ENCODE assay signal across 8 cellular contexts in genomic region chr6:138987643-138988468, GRCh38. TPM values are rescaled to one million over a fixed set of nuclear protein-coding genes. Genes with fewer than 3 reads are reported as not detected.
DNase-seq lines count a peak whose midpoint lies in the region; ATAC-seq, FAIRE-seq and TF ChIP-seq lines count a peak whose summit lies in the region.

A gene with protein sequence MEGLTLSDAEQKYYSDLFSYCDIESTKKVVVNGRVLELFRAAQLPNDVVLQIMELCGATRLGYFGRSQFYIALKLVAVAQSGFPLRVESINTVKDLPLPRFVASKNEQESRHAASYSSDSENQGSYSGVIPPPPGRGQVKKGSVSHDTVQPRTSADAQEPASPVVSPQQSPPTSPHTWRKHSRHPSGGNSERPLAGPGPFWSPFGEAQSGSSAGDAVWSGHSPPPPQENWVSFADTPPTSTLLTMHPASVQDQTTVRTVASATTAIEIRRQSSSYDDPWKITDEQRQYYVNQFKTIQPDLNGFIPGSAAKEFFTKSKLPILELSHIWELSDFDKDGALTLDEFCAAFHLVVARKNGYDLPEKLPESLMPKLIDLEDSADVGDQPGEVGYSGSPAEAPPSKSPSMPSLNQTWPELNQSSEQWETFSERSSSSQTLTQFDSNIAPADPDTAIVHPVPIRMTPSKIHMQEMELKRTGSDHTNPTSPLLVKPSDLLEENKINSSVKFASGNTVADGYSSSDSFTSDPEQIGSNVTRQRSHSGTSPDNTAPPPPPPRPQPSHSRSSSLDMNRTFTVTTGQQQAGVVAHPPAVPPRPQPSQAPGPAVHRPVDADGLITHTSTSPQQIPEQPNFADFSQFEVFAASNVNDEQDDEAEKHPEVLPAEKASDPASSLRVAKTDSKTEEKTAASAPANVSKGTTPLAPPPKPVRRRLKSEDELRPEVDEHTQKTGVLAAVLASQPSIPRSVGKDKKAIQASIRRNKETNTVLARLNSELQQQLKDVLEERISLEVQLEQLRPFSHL (minus strand): TSS chr6:138988253. CDS start chr6:138987682, 571 bp downstream.

- peaks cover 12 to 50% (median 42%) of the 10 kb centered on the region in 11 experiments; a peak in 19 of 22 replicates for H4K20me1 ChIP-seq in BLaER1 treated with 17β-estradiol and CSF1 and Interleukin-3, amounts not matched to agents 10 nM and 100 nM
- peaks cover 16% of the 10 kb centered on the region for H4K20me1 ChIP-seq in HepG2 (ENCODE audit: insufficient read depth, low read length)

- peak within 1 kb of the TSS; percentile 93 to 99 (median 96) for H3K27ac ChIP-seq in BLaER1 treated with 17β-estradiol and CSF1 and Interleukin-3, amounts not matched to agents 10 nM and 100 nM
- H3K27ac ChIP-seq in HepG2 (ENCODE audit: extremely low read length, insufficient read depth, low read length), result peak within 1 kb of the TSS; percentile 82

- H3K27ac Mint-ChIP-seq in dendritic cell treated with granulocyte-macrophage colony-stimulating factor and Interleukin-4, amounts not matched to agents 40 ng/mL and 50 ng/mL, for 4 days, result peak within 1 kb of the TSS; percentile 96

- FAIRE-seq in GM19239 (lab: Jason Lieb, UNC), result peak; percentile 45
- FAIRE-seq in HepG2 (lab: Jason Lieb, UNC), result no peak

- in situ Hi-C loops in HepG2 (cut with HindIII; ENCODE audit: extremely low pct_ligation_motif_present, low pct_unique_long_range_greater_than_20kb), result loop anchor here (5.0 kb wide), 1 partner anchor 171 kb away; no protein-coding TSS in a partner anchor

- peaks cover 8% of the 10 kb centered on the region for H3K36me3 Mint-ChIP-seq in dendritic cell treated with granulocyte-macrophage colony-stimulating factor and Interleukin-4, amounts not matched to agents 40 ng/mL and 50 ng/mL, for 4 days (ENCODE audit: low read depth)

- peak; percentile 95 for DNase-seq in GM19239 (ENCODE audit: insufficient read length, low spot score)
- DNase-seq in NCI-H69 (lab: John Stamatoyannopoulos, UW), result peak; percentile 98
- DNase-seq in activated CD4-positive, alpha-beta T cell treated with anti-CD3 and anti-CD28 coated beads, Interleukin-2, amount 50 U/mL, for 24 hours (ENCODE audit: low read depth in 1 of 2, low spot score in 1 of 2), result peak; percentile 87 to 88
- DNase-seq in HepG2 (ENCODE audit: low spot score), result peak; percentile 87
- peak; percentile 92 for DNase-seq in stimulated activated CD4-positive, alpha-beta T cell treated with anti-CD3 and anti-CD28 coated beads, Interleukin-4, amount 100 ng/mL, for 1 hour

- H3K4me3 ChIP-seq in BLaER1 treated with 17β-estradiol and CSF1 and Interleukin-3, amounts not matched to agents 10 nM and 100 nM, result peak within 1 kb of the TSS; percentile 92 to 99 (median 98)
- peak within 1 kb of the TSS; percentile 78 to 98 (median 94) for H3K4me3 ChIP-seq in HepG2 (replicated peaks in 1 of 3; ENCODE audit: insufficient read depth in 1 of 3, low read depth in 2 of 3, low read length in 3 of 3)

- CTCF ChIA-PET in HepG2 (lab: Yijun Ruan, JAX; ENCODE audit: low intra/inter-chr PET ratio, low total read pairs), result interaction anchor here (0.6 to 2.0 kb wide), 2 partner anchors 172 to 1697 kb away, joined by 3 to 16 read pairs; no protein-coding TSS in a partner anchor

- no TSS peak for BruUV-seq in HepG2 (replicated peaks; lab: Mats Ljungman, UMichigan)

- peak; percentile 92 for TF ChIP-seq RAD21 in HepG2 (CRISPR knock-in tag; IDR thresholded peaks at IDR 0.05)

- ATAC-seq in HG03442 (IDR thresholded peaks at IDR 0.05; ENCODE audit: unreplicated experiment) (peak; percentile 90), HepG2 (peak; percentile 93)

- H3K4me3 Mint-ChIP-seq in dendritic cell treated with granulocyte-macrophage colony-stimulating factor and Interleukin-4, amounts not matched to agents 40 ng/mL and 50 ng/mL, for 4 days, result peak within 1 kb of the TSS; percentile 88

- 1% methylated on average over 52 of the region's 105 CpGs for WGBS in HepG2 (ENCODE audit: low lambda C conversion rate)

- H3K9me3 Mint-ChIP-seq in dendritic cell treated with granulocyte-macrophage colony-stimulating factor and Interleukin-4, amounts not matched to agents 40 ng/mL and 50 ng/mL, for 4 days, result peaks cover 8% of the 10 kb centered on the region

- H3K4me2 ChIP-seq in BLaER1 treated with 17β-estradiol and CSF1 and Interleukin-3, amounts not matched to agents 10 nM and 100 nM, result peak within 1 kb of the TSS; percentile 82 to 98 (median 91)
- peak within 1 kb of the TSS; percentile 100 for H3K4me2 ChIP-seq in HepG2 (ENCODE audit: low read depth, low read length)

- intact Hi-C loops in dendritic cell treated with granulocyte-macrophage colony-stimulating factor and Interleukin-4, amounts not matched to agents 40 ng/mL and 50 ng/mL, for 4 days (cut with micrococcal nuclease), result loop anchor here (1.0 to 10.0 kb wide), 5 partner anchors 41 to 293 kb away; partner anchors contain the start of genes ABRACL and HECA
- intact Hi-C loops in HepG2 (cut with micrococcal nuclease; ENCODE audit: unreplicated experiment), result loop anchor here (1.0 to 5.0 kb wide), 4 partner anchors 41 to 215 kb away; partner anchors contain the start of gene CCDC28A

- no peaks in the 10 kb centered on the region for H3K27me3 ChIP-seq in BLaER1 treated with 17β-estradiol and CSF1 and Interleukin-3, amounts not matched to agents 10 nM and 100 nM
- H3K27me3 ChIP-seq in HepG2 (ENCODE audit: control insufficient read depth in 1 of 2, insufficient read depth in 2 of 2, low read length in 2 of 2), result peaks cover 0 to 8% of the 10 kb centered on the region in 2 experiments; a peak in 2 of 5 replicates

- peaks cover 0 to 7% (median 0%) of the 10 kb centered on the region in 11 experiments; a peak in 5 of 22 replicates for H3K9me3 ChIP-seq in BLaER1 treated with 17β-estradiol and CSF1 and Interleukin-3, amounts not matched to agents 10 nM and 100 nM (replicated peaks in 1 of 11)
- H3K9me3 ChIP-seq in HepG2 (ENCODE audit: low read length), result no peaks in the 10 kb centered on the region

- H3K4me1 ChIP-seq in BLaER1 treated with 17β-estradiol and CSF1 and Interleukin-3, amounts not matched to agents 10 nM and 100 nM, result peaks cover 28 to 53% (median 34%) of the 10 kb centered on the region in 10 experiments
- H3K4me1 ChIP-seq in HepG2 (ENCODE audit: insufficient read depth, low read length), result peaks cover 60% of the 10 kb centered on the region

- peaks cover 43% of the 10 kb centered on the region for H3K79me2 ChIP-seq in HepG2 (ENCODE audit: insufficient read depth, low read length)

- TF ChIP-seq CTCF in HepG2 (CRISPR knock-in tag; IDR thresholded peaks at IDR 0.05), result peak; percentile 97

- peak within 1 kb of the TSS; percentile 94 to 99 (median 96) for H3K9ac ChIP-seq in BLaER1 treated with 17β-estradiol and CSF1 and Interleukin-3, amounts not matched to agents 10 nM and 100 nM
- peak within 1 kb of the TSS; percentile 93 for H3K9ac ChIP-seq in HepG2 (ENCODE audit: insufficient read depth, low read depth, low read length)

- peak within 1 kb of the TSS; percentile 87 for H2AFZ ChIP-seq in HepG2 (ENCODE audit: low read length)

- peaks cover 0 to 11% (median 0%) of the 10 kb centered on the region in 11 experiments; a peak in 2 of 22 replicates for H3K36me3 ChIP-seq in BLaER1 treated with 17β-estradiol and CSF1 and Interleukin-3, amounts not matched to agents 10 nM and 100 nM
- no peaks in the 10 kb centered on the region for H3K36me3 ChIP-seq in HepG2 (replicated peaks in 1 of 2; ENCODE audit: control insufficient read depth in 1 of 2, insufficient read depth in 2 of 2, low read length in 2 of 2)

- peak; percentile 72 to 77 for TF ChIP-seq POLR2A in HepG2 (IDR thresholded peaks at IDR 0.05; ENCODE audit: insufficient read depth in 1 of 2, low read depth in 2 of 2, low read length in 2 of 2)

- POLR2A ChIA-PET in HepG2 (lab: Yijun Ruan, JAX), result interaction anchor here (0.5 to 2.1 kb wide), 3 partner anchors 13 to 1254 kb away, joined by 3 to 11 read pairs (median 4); partner anchors contain the start of gene CITED2

- peaks cover 36% of the 10 kb centered on the region for H3K4me1 Mint-ChIP-seq in dendritic cell treated with granulocyte-macrophage colony-stimulating factor and Interleukin-4, amounts not matched to agents 40 ng/mL and 50 ng/mL, for 4 days (ENCODE audit: low read depth)

- no peaks in the 10 kb centered on the region for H3K27me3 Mint-ChIP-seq in dendritic cell treated with granulocyte-macrophage colony-stimulating factor and Interleukin-4, amounts not matched to agents 40 ng/mL and 50 ng/mL, for 4 days

- TF ChIP-seq EP300 in HepG2 (IDR thresholded peaks at IDR 0.05; ENCODE audit: low read depth in 2 of 2, low read length in 2 of 2), result no peak; a peak in 1 of 4 replicates
- TF ChIP-seq EP300 in HepG2 (CRISPR knock-in tag; IDR thresholded peaks at IDR 0.05; ENCODE audit: borderline replicate concordance), result 0 out of 2 replicates have a peak, but pooled peaks have one; percentile 52

TF ChIP-seq in HepG2, 621 proteins besides CTCF, POLR2A, EP300 and RAD21 (continues in another document):
- TF ChIP-seq PAF1 (CRISPR knock-in tag; IDR thresholded peaks at IDR 0.05) (no peak), ZNF20 (CRISPR knock-in tag; IDR thresholded peaks at IDR 0.05) (peak; percentile 83; the same call in 1 of the 2 replicates), SMARCC2 (IDR thresholded peaks at IDR 0.05) (no peak), ZNF501 (CRISPR knock-in tag; IDR thresholded peaks at IDR 0.05) (peak; percentile 92), DPF2 (CRISPR knock-in tag; IDR thresholded peaks at IDR 0.05; ENCODE audit: borderline replicate concordance, low read depth) (no peak)

RNA-seq across cellular contexts. Expression of the gene that starts here (rescaled TPM):
- total RNA-seq in HepG2 (2016; rRNA removed; fragmentation: Illumina TruSeq; extraction: Trizol), result 36.7 and 38.3 TPM in 2 replicates
- total RNA-seq in HepG2 (2016; cell fraction: cytosol; rRNA removed; fragmentation: Illumina TruSeq; extraction: Trizol; ENCODE audit: low read depth), result 45.7 and 61.3 TPM in 2 replicates
- total RNA-seq in HepG2 (2016; cell fraction: insoluble cytoplasmic fraction; rRNA removed; fragmentation: Illumina TruSeq; extraction: Trizol), result 37.3 and 38.7 TPM in 2 replicates
- 33.6 and 33.7 TPM in 2 replicates for total RNA-seq in HepG2 (2016; cell fraction: membrane; rRNA removed; fragmentation: Illumina TruSeq; extraction: Trizol)
- 34.9 and 38.2 TPM in 2 replicates for total RNA-seq in HepG2 (2016; cell fraction: nucleus; rRNA removed; fragmentation: Illumina TruSeq; extraction: Trizol)
- 35.2 and 36.4 TPM in 2 replicates for polyA plus RNA-seq in HepG2 (2011; rRNA removed)
- 21.6 and 24.9 TPM in 2 replicates for polyA plus RNA-seq in HepG2 (2011; cell fraction: cytosol; rRNA removed)
- polyA plus RNA-seq in HepG2 (2011; cell fraction: nucleus; rRNA removed), result 28.2 and 29.2 TPM in 2 replicates
- polyA plus RNA-seq in HepG2 (2012), result 26.4 and 35.4 TPM in 2 replicates
- polyA plus RNA-seq in HepG2 (2016; cell fraction: cytosol; fragmentation: Illumina TruSeq; extraction: Trizol; ENCODE audit: low read depth), result 7.0 and 8.2 TPM in 2 replicates
- 42.5 and 47.8 TPM in 2 replicates for polyA plus RNA-seq in HepG2 (2016; cell fraction: insoluble cytoplasmic fraction; fragmentation: Illumina TruSeq; extraction: Trizol; ENCODE audit: low read depth)
- polyA plus RNA-seq in HepG2 (2016; cell fraction: membrane; fragmentation: Illumina TruSeq; extraction: Trizol; ENCODE audit: low read depth), result 24.4 and 27.4 TPM in 2 replicates
- 43.8 and 46.7 TPM in 2 replicates for polyA plus RNA-seq in HepG2 (2016; cell fraction: nucleus; fragmentation: Illumina TruSeq; extraction: Trizol; ENCODE audit: insufficient read depth, low read depth)
- polyA minus RNA-seq in HepG2 (2011; rRNA and poly(A)+ RNA removed; ENCODE audit: low replicate concordance), result 30.4 and 52.2 TPM in 2 replicates
- polyA minus RNA-seq in HepG2 (2011; cell fraction: cytosol; rRNA and poly(A)+ RNA removed), result 23.2 and 35.8 TPM in 2 replicates
- 70.3 and 84.2 TPM in 2 replicates for polyA minus RNA-seq in HepG2 (2011; cell fraction: nucleus; rRNA and poly(A)+ RNA removed)

Comparison
In these comparisons a context has a peak if more than half of its experiments do, and no peak if none do; other contexts are left out.
1. Peak in every context shown above with its lines: DNase-seq, ATAC-seq, H3K4me3 ChIP-seq and H3K27ac ChIP-seq.